In genomic region chr3:53109190-53109589, GRCh38 we compare ENCODE assay signal across 12 cellular contexts. TPM values are rescaled to one million over a fixed set of nuclear protein-coding genes. Genes with fewer than 3 reads are reported as not detected.
DNase-seq lines count a peak whose midpoint lies in the region; ATAC-seq and TF ChIP-seq lines count a peak whose summit lies in the region.
"Had no signal": no experiment of that assay in that cellular context is flagged by ENCODE, and none has a peak within 500 bp of the region (broad histone marks: within the 10 kb centered on the region; RNA-seq: fewer than 3 reads in every experiment).

No MANE protein-coding gene starts in this region.

- peaks cover 7 to 23% (median 16%) of the 10 kb centered on the region in 5 donors for H3K36me3 Mint-ChIP-seq in naive thymus-derived CD4-positive, alpha-beta T cell

- peak overlapping the region; percentile 43 for H3K9ac ChIP-seq in Loucy (ENCODE audit: low read depth, low read length, poor library complexity, severe bottlenecking)
- H3K9ac ChIP-seq: parathyroid adenoma had no signal

- H3K27me3 ChIP-seq in Loucy (ENCODE audit: insufficient read depth, low read length, poor library complexity, severe bottlenecking), result no peaks in the 10 kb centered on the region
- H3K27me3 ChIP-seq in naive thymus-derived CD4-positive, alpha-beta T cell (ENCODE audit: control insufficient read depth in 2 of 2, insufficient read depth in 2 of 2, low read length in 2 of 2), result no peaks in the 10 kb centered on the region
- no peaks in the 10 kb centered on the region for H3K27me3 ChIP-seq in gastrocnemius medialis

- no peaks in the 10 kb centered on the region for H3K9me2 ChIP-seq in Loucy (replicated peaks; ENCODE audit: low read depth, low read length)

- no peak overlapping the region for H3K4me3 ChIP-seq in Loucy (ENCODE audit: low read length, poor library complexity, severe bottlenecking)
- no peak overlapping the region for H3K4me3 ChIP-seq in naive thymus-derived CD4-positive, alpha-beta T cell (ENCODE audit: low read length)
- no peak overlapping the region for H3K4me3 ChIP-seq in gastrocnemius medialis
- H3K4me3 ChIP-seq: GM23338 had no signal

- TF ChIP-seq POLR2A in gastrocnemius medialis (IDR thresholded peaks at IDR 0.05), result no peak

- no peaks in the 10 kb centered on the region for H3K79me2 ChIP-seq in Loucy (ENCODE audit: insufficient read depth, low read length)

- H3K4me1 Mint-ChIP-seq in naive thymus-derived CD4-positive, alpha-beta T cell, result peaks cover 12 to 50% (median 24%) of the 10 kb centered on the region in 7 donors

- H3K27ac ChIP-seq in naive thymus-derived CD4-positive, alpha-beta T cell (ENCODE audit: low read depth, low read length), result peak overlapping the region; percentile 14
- H3K27ac ChIP-seq in gastrocnemius medialis, result no peak overlapping the region
- H3K27ac ChIP-seq: parathyroid adenoma had no signal

- H3F3A ChIP-seq in Loucy (ENCODE audit: low read depth), result no peaks in the 10 kb centered on the region

- H3K9me3 Mint-ChIP-seq in naive thymus-derived CD4-positive, alpha-beta T cell, result peaks cover 0 to 3% (median 0%) of the 10 kb centered on the region in 11 donors
- H3K9me3 Mint-ChIP-seq: GM23338 had no signal

- H3K4me3 Mint-ChIP-seq in naive thymus-derived CD4-positive, alpha-beta T cell, result peak overlapping the region in 8 of 10 donors; percentile 4 to 79 (median 54)
- H3K4me3 Mint-ChIP-seq: GM23338 had no signal

- H3K36me3 ChIP-seq in Loucy (ENCODE audit: insufficient read depth, low read length) (peaks cover 25% of the 10 kb centered on the region; the same call in 1 of the 2 replicates), gastrocnemius medialis (peaks cover 0 to 23% of the 10 kb centered on the region in 2 donors)
- peaks cover 6 to 47% (median 8%) of the 10 kb centered on the region in 3 experiments for H3K36me3 ChIP-seq in naive thymus-derived CD4-positive, alpha-beta T cell (ENCODE audit: control insufficient read depth in 2 of 3, insufficient read depth in 3 of 3, low read length in 3 of 3)

- H3K27me3 Mint-ChIP-seq in naive thymus-derived CD4-positive, alpha-beta T cell, result no peaks in the 10 kb centered on the region

- POLR2A ChIA-PET in naive thymus-derived CD4-positive, alpha-beta T cell (lab: Charles Lee), result interaction anchor here (1.4 kb wide), 1 partner anchor 24 kb away, joined by 4 read pairs; no protein-coding TSS in a partner anchor

- H3K27ac Mint-ChIP-seq in naive thymus-derived CD4-positive, alpha-beta T cell, result peak overlapping the region in 7 of 9 donors; percentile 1 to 94 (median 57)
- H3K27ac Mint-ChIP-seq: GM23338 had no signal

- TF ChIP-seq CTCF in Loucy (conservative IDR thresholded peaks at IDR 0.05; ENCODE audit: low read length) (no peak), gastrocnemius medialis (IDR thresholded peaks at IDR 0.05 in 4 of 5, conservative IDR thresholded peaks at IDR 0.05 in 1 of 5) (no peak)

- no peaks in the 10 kb centered on the region for H4K20me1 ChIP-seq in Loucy (ENCODE audit: insufficient read depth, low read length, poor library complexity, severe bottlenecking)

- peak; percentile 22 for ATAC-seq in naive thymus-derived CD4-positive, alpha-beta T cell
- ATAC-seq in gastrocnemius medialis (no peak), GM18870 (IDR thresholded peaks at IDR 0.05; ENCODE audit: unreplicated experiment) (no peak), HG03175 (IDR thresholded peaks at IDR 0.05; ENCODE audit: unreplicated experiment) (no peak)
- ATAC-seq: GM23338 had no signal

- DNase-seq in Daoy (ENCODE audit: low read depth), result peak; percentile 77
- peak; percentile 71 for DNase-seq in astrocyte of the hippocampus (ENCODE audit: low read depth, low spot score)
- peak in 4 of 9 donors; percentile 13 to 49 (median 24) for DNase-seq in naive thymus-derived CD4-positive, alpha-beta T cell
- DNase-seq in gastrocnemius medialis, result no peak
- no peak for DNase-seq in stimulated activated naive CD4-positive, alpha-beta T cell treated with Interleukin-2 at 50 U/mL for 16 hours (lab: John Stamatoyannopoulos, UW)
- DNase-seq: activated gamma-delta T cell, KG1 had no signal

- no peak overlapping the region for H3K4me2 ChIP-seq in Loucy (ENCODE audit: low read depth, low read length, poor library complexity, severe bottlenecking)
- H3K4me2 ChIP-seq: GM23338 had no signal

- CTCF ChIA-PET in naive thymus-derived CD4-positive, alpha-beta T cell (lab: Charles Lee), result interaction anchor here (0.8 to 2.2 kb wide), 5 partner anchors 21 to 87 kb away, joined by 3 to 8 read pairs (median 3); partner anchors contain the start of gene RFT1

- no peak overlapping the region for H2AFZ ChIP-seq in Loucy (ENCODE audit: low read length)
- H2AFZ ChIP-seq: GM23338, parathyroid adenoma had no signal

- intact Hi-C loops in naive thymus-derived CD4-positive, alpha-beta T cell (cut with micrococcal nuclease), result no loop called here
- intact Hi-C loops in gastrocnemius medialis (cut with DNase I; ENCODE audit: low total_unique reads), result no loop called here

- H3K4me1 ChIP-seq in Loucy (ENCODE audit: insufficient read depth, low read length, poor library complexity, severe bottlenecking) (no peaks in the 10 kb centered on the region), gastrocnemius medialis (peaks cover 23 to 31% of the 10 kb centered on the region in 2 donors)
- peaks cover 0 to 8% of the 10 kb centered on the region in 2 donors for H3K4me1 ChIP-seq in naive thymus-derived CD4-positive, alpha-beta T cell (ENCODE audit: control insufficient read depth in 2 of 2, insufficient read depth in 2 of 2, low read length in 2 of 2)

- in situ Hi-C loops in gastrocnemius medialis (cut with MboI; ENCODE audit: low sequenced_read_pairs in 4 of 4), result no loop called here

- H3K9me3 ChIP-seq in Loucy (ENCODE audit: insufficient read depth, low read depth, low read length) (no peaks in the 10 kb centered on the region), gastrocnemius medialis (no peaks in the 10 kb centered on the region)
- H3K9me3 ChIP-seq in naive thymus-derived CD4-positive, alpha-beta T cell (ENCODE audit: control insufficient read depth in 2 of 3, low read length in 3 of 3), result no peaks in the 10 kb centered on the region

RNA-seq across cellular contexts. Expression of gene RFT1, which starts 21.0 kb away (rescaled TPM):
- 7.1 and 12.3 TPM in 2 replicates for total RNA-seq in Daoy (2014; rRNA removed; shearing (Covaris generic))
- 10 to 100 TPM; 16.0 to 32.0 (median 26.0) TPM for total RNA-seq in naive thymus-derived CD4-positive, alpha-beta T cell
- polyA plus RNA-seq in naive thymus-derived CD4-positive, alpha-beta T cell, result 10 to 100 TPM; 22.9 to 24.1 TPM
- total RNA-seq in gastrocnemius medialis, result 1 to 10 TPM; 2.5 to 5.7 (median 5.2) TPM

RNA-seq across cellular contexts. Expression of gene PRKCD, which starts 51.8 kb away (rescaled TPM):
- 0.30 and 0.80 TPM in 2 replicates for total RNA-seq in Daoy (2014; rRNA removed; shearing (Covaris generic))
- total RNA-seq in naive thymus-derived CD4-positive, alpha-beta T cell, result 10 to 100 TPM; 10.2 to 72.8 (median 18.7) TPM
- polyA plus RNA-seq in naive thymus-derived CD4-positive, alpha-beta T cell, result 10 to 100 TPM in 1 of 2 donors, 1 to 10 TPM in 1; 7.7 to 17.5 TPM
- 1 to 10 TPM; 2.1 to 5.9 (median 3.4) TPM for total RNA-seq in gastrocnemius medialis

Comparison
In these comparisons a context has a peak if more than half of its experiments do, and no peak if none do; other contexts are left out.
1. DNase-seq: peak in Daoy (single experiment) and astrocyte of the hippocampus (single experiment); none in gastrocnemius medialis (0 of 2) and stimulated activated naive CD4-positive, alpha-beta T cell treated with Interleukin-2 at 50 U/mL for 16 hours (single experiment).